8 cellular contexts compared by ENCODE assay signal in the genomic region with DNA sequence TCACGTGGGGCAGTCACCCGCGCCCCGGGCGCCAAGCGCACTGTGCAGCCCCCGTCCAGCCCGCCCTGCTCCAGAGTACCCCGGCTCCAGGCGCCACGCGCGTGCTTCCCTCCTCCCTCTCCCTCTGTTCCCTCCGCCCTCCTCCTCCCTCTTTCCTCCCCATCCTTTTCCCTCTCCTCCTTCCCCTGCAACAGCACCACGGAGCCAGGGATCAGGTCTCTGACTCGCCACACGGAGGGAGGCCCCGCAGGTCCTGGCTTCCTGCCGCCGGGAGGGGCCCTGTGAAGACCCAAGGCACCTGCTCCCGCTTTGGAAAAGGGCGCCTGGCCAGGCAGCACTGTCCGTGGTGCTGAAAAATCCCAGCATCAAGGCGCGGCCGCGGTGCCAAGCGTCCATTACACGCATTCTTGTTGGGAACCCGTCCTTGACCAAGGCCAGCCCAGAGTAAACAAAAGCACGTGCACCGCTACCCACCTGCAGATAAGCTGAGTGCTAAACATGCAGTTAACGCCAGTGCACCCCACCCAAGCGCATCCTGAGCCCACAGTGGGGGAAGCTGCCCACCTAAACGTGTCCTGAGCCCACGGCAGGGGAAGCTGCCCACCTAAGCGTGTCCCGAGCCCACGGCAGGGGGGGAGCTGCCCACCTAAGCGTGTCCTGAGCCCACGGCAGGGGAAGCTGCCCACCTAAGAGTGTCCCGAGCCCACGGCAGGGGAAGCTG. TPM values are rescaled to one million over a fixed set of nuclear protein-coding genes. Genes with fewer than 3 reads are reported as not detected.
DNase-seq lines count a peak whose midpoint lies in the region; ATAC-seq and TF ChIP-seq lines count a peak whose summit lies in the region.

No MANE protein-coding gene starts in this region.

- H3K9me3 Mint-ChIP-seq in type B pancreatic cell = no peaks in the 10 kb centered on the region

- H3K27ac Mint-ChIP-seq in type B pancreatic cell = no peak overlapping the region

- no peaks in the 10 kb centered on the region for H3K4me1 Mint-ChIP-seq in type B pancreatic cell (ENCODE audit: unreplicated experiment)

- no peaks in the 10 kb centered on the region for H3K36me3 Mint-ChIP-seq in type B pancreatic cell

- TF ChIP-seq CTCF in type B pancreatic cell (conservative IDR thresholded peaks at IDR 0.05) = no peak

- H3K4me3 Mint-ChIP-seq in type B pancreatic cell = no peak overlapping the region

- no peak for ATAC-seq in HG03097 (IDR thresholded peaks at IDR 0.05; ENCODE audit: low FRiP score, unreplicated experiment)
- ATAC-seq in HG02884 (IDR thresholded peaks at IDR 0.05; ENCODE audit: unreplicated experiment) = no peak

- peaks cover 7% of the 10 kb centered on the region for H3K27me3 Mint-ChIP-seq in type B pancreatic cell

- peak; percentile 13 for DNase-seq in stimulated activated CD4-positive, alpha-beta T cell treated with anti-CD3 and anti-CD28 coated beads, Interleukin-12 subunit alpha, Interleukin-12 subunit beta, amount 100 ng/mL, for 4 hours
- DNase-seq in stimulated activated CD4-positive, alpha-beta T cell treated with anti-CD3 and anti-CD28 coated beads, Interleukin-4, amount 100 ng/mL, for 1 hour = no peak
- DNase-seq in RPMI7951 (ENCODE audit: low read depth) (peak; percentile 21), glomerular visceral epithelial cell (ENCODE audit: extremely low spot score) (peak; percentile 31), type B pancreatic cell (ENCODE audit: extremely low spot score, unreplicated experiment) (peak; percentile 84), AML-193 (lab: John Stamatoyannopoulos, UW) (no peak)

RNA-seq across cellular contexts. Expression of gene SLC6A18, which starts 21.7 kb away (rescaled TPM):
- total RNA-seq in RPMI7951 (2014; rRNA removed; shearing (Covaris generic)) = not detected in 2 replicates
- 0.41 and 0.48 TPM in 2 replicates for total RNA-seq in type B pancreatic cell (ENCODE audit: low replicate concordance)

RNA-seq across cellular contexts. Expression of gene SLC6A19, which starts 45.5 kb away (rescaled TPM):
- not detected in 2 replicates for total RNA-seq in RPMI7951 (2014; rRNA removed; shearing (Covaris generic))
- 12.6 and 22.2 TPM in 2 replicates for total RNA-seq in type B pancreatic cell (ENCODE audit: low replicate concordance)

RNA-seq across cellular contexts. Expression of gene TERT, which starts 48.0 kb away (rescaled TPM):
- not detected in 2 replicates for total RNA-seq in RPMI7951 (2014; rRNA removed; shearing (Covaris generic))
- 1.7 and 2.4 TPM in 2 replicates for total RNA-seq in type B pancreatic cell (ENCODE audit: low replicate concordance)

Comparison
In these comparisons a context has a peak if more than half of its experiments do, and no peak if none do; other contexts are left out.
1. DNase-seq: peak in stimulated activated CD4-positive, alpha-beta T cell treated with anti-CD3 and anti-CD28 coated beads, Interleukin-12 subunit alpha, Interleukin-12 subunit beta, amount 100 ng/mL, for 4 hours (single experiment), RPMI7951 (single experiment), glomerular visceral epithelial cell (single experiment) and type B pancreatic cell (single experiment); none in stimulated activated CD4-positive, alpha-beta T cell treated with anti-CD3 and anti-CD28 coated beads, Interleukin-4, amount 100 ng/mL, for 1 hour (single experiment) and AML-193 (0 of 2).
2. RNA of gene SLC6A19, which starts 45.5 kb away (total RNA-seq): 12.6 to 22.2 TPM in type B pancreatic cell; not detected in RPMI7951; every median in the first group is over 10 times any median in the second.